ENCODE assay signal across 1 cellular context in genomic region chr14:70908918-70909641, GRCh38.
TF ChIP-seq lines count a peak whose summit lies in the region.

No MANE protein-coding gene starts in this region.

TF ChIP-seq in neural cell, 6 proteins besides CTCF, POLR2A, EP300 and RAD21 (continued from another document):
- TF ChIP-seq REST (IDR thresholded peaks at IDR 0.05; ENCODE audit: borderline replicate concordance) (no peak), SMC3 (conservative IDR thresholded peaks at IDR 0.05; ENCODE audit: poor library complexity) (no peak), POLR2AphosphoS5 (IDR thresholded peaks at IDR 0.05) (no peak)
